Comparison of ENCODE assay signal across 1 cellular context in genomic region chr11:67076202-67076601, GRCh38.
TF ChIP-seq lines count a peak whose summit lies in the region.

No MANE protein-coding gene starts in this region.

TF ChIP-seq in H1, 55 proteins besides CTCF, POLR2A, EP300 and RAD21:
- no peak for TF ChIP-seq RBBP5 (IDR thresholded peaks at IDR 0.05; ENCODE audit: borderline replicate concordance, low read depth, low read length)
- no peak for TF ChIP-seq TEAD4 (IDR thresholded peaks at IDR 0.05; ENCODE audit: low read depth, low read length)
- no peak for TF ChIP-seq EGR1 (IDR thresholded peaks at IDR 0.05; ENCODE audit: borderline replicate concordance, low read depth, low read length)
- TF ChIP-seq SIX5 (IDR thresholded peaks at IDR 0.05; ENCODE audit: low read depth, low read length), result no peak
- TF ChIP-seq MAFK (IDR thresholded peaks at IDR 0.05; ENCODE audit: low read depth, low read length), result no peak
- TF ChIP-seq NANOG (IDR thresholded peaks at IDR 0.05; ENCODE audit: insufficient read depth, low read depth, low read length, poor library complexity, severe bottlenecking), result no peak
- TF ChIP-seq RNF2 (IDR thresholded peaks at IDR 0.05; ENCODE audit: borderline replicate concordance, low read depth, low read length, missing control alignments, poor library complexity, severe bottlenecking), result no peak
